ENCODE assay signal across 8 cellular contexts in the genomic region with DNA sequence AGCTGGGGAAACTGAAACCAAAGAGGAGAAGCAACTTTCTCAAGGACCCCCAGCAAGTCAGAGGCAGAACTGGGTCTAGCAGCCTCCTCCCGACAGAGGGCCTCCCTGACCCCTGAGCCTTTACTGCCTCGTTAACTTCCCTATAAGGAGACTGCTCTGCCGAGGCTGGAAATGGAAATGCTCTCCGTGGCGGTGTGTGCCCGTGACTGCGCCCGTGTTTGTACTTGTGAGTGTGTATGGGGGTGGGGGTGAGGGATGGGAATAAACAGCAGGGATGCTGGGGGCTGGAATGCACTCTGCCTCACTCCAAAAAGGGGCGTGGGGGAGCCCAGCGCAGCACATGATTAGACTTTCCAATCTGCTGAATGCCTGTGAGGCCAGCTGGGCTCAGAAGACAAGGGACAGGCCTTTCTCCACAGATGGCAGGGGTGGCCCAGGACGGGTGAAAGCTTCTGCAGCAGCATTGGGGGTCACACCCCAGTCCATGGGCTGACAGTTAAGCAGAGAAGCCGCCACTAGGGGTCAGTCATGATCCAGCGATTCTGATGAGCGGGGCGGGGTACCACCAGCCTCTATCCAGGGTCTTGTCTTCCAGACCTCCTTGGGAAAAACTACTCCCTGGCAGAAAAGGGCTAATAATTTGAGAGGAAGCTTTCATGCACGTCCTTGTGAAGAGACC. TPM values are rescaled to one million over a fixed set of nuclear protein-coding genes. Genes with fewer than 3 reads are reported as not detected.
DNase-seq lines count a peak whose midpoint lies in the region; ATAC-seq lines count a peak whose summit lies in the region.

No MANE protein-coding gene starts in this region.

- peak; percentile 23 for DNase-seq in SIG-M5 treated with dmso at 0.1 percent for 504 hours (lab: John Stamatoyannopoulos, UW; ENCODE audit: unreplicated experiment)
- DNase-seq in SIG-M5 (lab: John Stamatoyannopoulos, UW), result no peak
- peak; percentile 6 for DNase-seq in NCI-H1092 (lab: John Stamatoyannopoulos, UW)
- peak; percentile 75 for DNase-seq in activated CD4-positive, alpha-beta T cell treated with anti-CD3 and anti-CD28 coated beads for 48 hours
- DNase-seq in dermis blood vessel endothelial cell, result peak; percentile 64
- DNase-seq in lung microvascular endothelial cell (ENCODE audit: low read depth in 2 of 2), result peak; percentile 37 to 57
- peak; percentile 24 to 60 (median 35) for DNase-seq in stimulated activated CD4-positive, alpha-beta T cell treated with anti-CD3 and anti-CD28 coated beads, TNF-alpha, amount 100 ng/mL, for 48 hours (ENCODE audit: low read depth in 3 of 3)

- ATAC-seq in GM21737 (IDR thresholded peaks at IDR 0.05; ENCODE audit: unreplicated experiment), result no peak

RNA-seq across cellular contexts. Expression of gene MPHOSPH10, which starts 26.8 kb away (rescaled TPM):
- total RNA-seq in dermis blood vessel endothelial cell, result 17.4 and 18.9 TPM in 2 replicates
- total RNA-seq in lung microvascular endothelial cell, result 11.8 and 14.9 TPM in 2 replicates

RNA-seq across cellular contexts. Expression of gene MCEE, which starts 27.2 kb away (rescaled TPM):
- total RNA-seq in dermis blood vessel endothelial cell (9.7 and 14.0 TPM in 2 replicates), lung microvascular endothelial cell (7.8 and 10.7 TPM in 2 replicates)
